In genomic region chr1:223628233-223628632, GRCh38 we compare ENCODE assay signal across 8 cellular contexts.
A peak's percentile ranks its signal among the peaks of the same experiment; 100 is the strongest.
DNase-seq lines count a peak whose midpoint lies in the region; TF ChIP-seq lines count a peak whose summit lies in the region.

No MANE protein-coding gene starts in this region.

- no peak overlapping the region for H3K4me3 ChIP-seq in HL-60 (replicated peaks; ENCODE audit: insufficient read depth, low read length)

- H3K27ac ChIP-seq in HL-60 (replicated peaks): no peak overlapping the region

- DNase-seq in NCI-H345 (lab: John Stamatoyannopoulos, UW) (peak; percentile 34), NCI-H345 treated with DMSO at 0.1 percent for 48 hours (lab: John Stamatoyannopoulos, UW; ENCODE audit: unreplicated experiment) (no peak), HL-60 (ENCODE audit: low read depth in 1 of 2, low spot score in 1 of 2) (peak in 1 of 2 experiments; percentile 29), SHP77 (lab: John Stamatoyannopoulos, UW) (peak; percentile 79 to 81), amniotic epithelial cell (ENCODE audit: low read depth) (peak; percentile 29), iPS-NIHi11 (ENCODE audit: low spot score) (peak; percentile 81), NCI-H510A treated with DMSO at 0.1 percent for 48 hours (lab: John Stamatoyannopoulos, UW) (no peak)
- peak; percentile 52 for DNase-seq in stimulated activated CD4-positive, alpha-beta T cell treated with anti-CD3 and anti-CD28 coated beads, Interleukin-4, amount 100 ng/mL, for 24 hours

- TF ChIP-seq CTCF in HL-60 (IDR thresholded peaks at IDR 0.05; ENCODE audit: insufficient read depth, low read length): peak; percentile 46

- no peaks in the 10 kb centered on the region for H3K27me3 ChIP-seq in HL-60 (ENCODE audit: insufficient read depth, poor library complexity, severe bottlenecking)

Comparison
In these comparisons a context has a peak if more than half of its experiments do, and no peak if none do; other contexts are left out.
1. DNase-seq: peak in NCI-H345 (single experiment), SHP77 (2 of 2), amniotic epithelial cell (single experiment), iPS-NIHi11 (single experiment) and stimulated activated CD4-positive, alpha-beta T cell treated with anti-CD3 and anti-CD28 coated beads, Interleukin-4, amount 100 ng/mL, for 24 hours (single experiment); none in NCI-H345 treated with DMSO at 0.1 percent for 48 hours (single experiment) and NCI-H510A treated with DMSO at 0.1 percent for 48 hours (single experiment).